In genomic region chr6:8177721-8178120, GRCh38 we compare ENCODE assay signal across 26 cellular contexts.
A peak's percentile ranks its signal among the peaks of the same experiment; 100 is the strongest.
DNase-seq lines count a peak whose midpoint lies in the region; ATAC-seq and TF ChIP-seq lines count a peak whose summit lies in the region.
"Had no signal": no experiment of that assay in that cellular context is flagged by ENCODE, and none has a peak within 500 bp of the region (broad histone marks: within the 10 kb centered on the region; RNA-seq: fewer than 3 reads in every experiment).

No MANE protein-coding gene starts in this region.

- H3K36me3 Mint-ChIP-seq in nephron (ENCODE audit: low read depth): no peaks in the 10 kb centered on the region
- H3K36me3 Mint-ChIP-seq: CD4-positive, alpha-beta memory T cell had no signal

- H3K4me2 ChIP-seq in Karpas-422 (ENCODE audit: low read depth, low read length, poor library complexity, severe bottlenecking): no peak overlapping the region

- no peak overlapping the region for H3K9ac ChIP-seq in Karpas-422 (ENCODE audit: low read length)

- H3K9me3 Mint-ChIP-seq in nephron: no peaks in the 10 kb centered on the region
- H3K9me3 Mint-ChIP-seq: activated T-cell treated with anti-CD3 and anti-CD28 coated beads, Interleukin-2, amount 50 U/mL, for 4 hours; stimulated activated naive CD8-positive, alpha-beta T cell treated with anti-CD3 and anti-CD28 coated beads, Interleukin-15, Interleukin-2, amounts not matched to agents 100 ng/mL and 50 ng/mL, for 24 hours had no signal

- H3K4me3 ChIP-seq in epithelial cell of proximal tubule (ENCODE audit: low read depth, low read length) (no peak overlapping the region), Karpas-422 (ENCODE audit: low read length) (no peak overlapping the region), dorsolateral prefrontal cortex (no peak overlapping the region)
- H3K4me3 ChIP-seq: adrenal gland, cardiac muscle cell, heart left ventricle, tibial artery had no signal

- no peaks in the 10 kb centered on the region for H4K20me1 ChIP-seq in Karpas-422 (ENCODE audit: insufficient read depth, low read depth, low read length)

- no peaks in the 10 kb centered on the region for H3K9me3 ChIP-seq in Karpas-422 (ENCODE audit: low read length)
- H3K9me3 ChIP-seq: adrenal gland, heart left ventricle, tibial artery had no signal

- no peaks in the 10 kb centered on the region for H3K36me3 ChIP-seq in Karpas-422 (ENCODE audit: insufficient read depth, low read length)
- H3K36me3 ChIP-seq: adrenal gland, cardiac muscle cell, heart left ventricle, tibial artery had no signal

- peak; percentile 47 for DNase-seq in Daoy (ENCODE audit: low read depth)
- peak; percentile 9 for DNase-seq in LHCN-M2 (ENCODE audit: low read depth)
- DNase-seq in epithelial cell of proximal tubule (ENCODE audit: low read depth): peak; percentile 94
- DNase-seq in GM10248 (ENCODE audit: extremely low spot score): no peak
- no peak for DNase-seq in Karpas-422
- DNase-seq in dorsolateral prefrontal cortex: no peak
- DNase-seq: activated CD4-positive, CD25-positive, alpha-beta regulatory T cell treated with anti-CD3 and anti-CD28 coated beads, Interleukin-2, amount 50 U/mL, for 72 hours; activated naive CD4-positive, alpha-beta T cell; activated T-cell treated with anti-CD3 and anti-CD28 coated beads, Interleukin-2, amount 50 U/mL, for 4 hours; adrenal gland; CD4-positive, alpha-beta memory T cell; DMS79 treated with DMSO at 0.1 percent for 48 hours; H7; heart left ventricle; MV-4-11; NCI-H1694 treated with DMSO at 0.1 percent for 48 hours; NCI-H774; nucleus accumbens; retina; Right ventricle myocardium superior; T1000; tibial artery had no signal

- peak overlapping the region in 2 of 3 experiments; percentile 61 to 70 for H3K27ac Mint-ChIP-seq in nephron
- H3K27ac Mint-ChIP-seq: CD4-positive, alpha-beta memory T cell; stimulated activated naive CD8-positive, alpha-beta T cell treated with anti-CD3 and anti-CD28 coated beads, Interleukin-15, Interleukin-2, amounts not matched to agents 100 ng/mL and 50 ng/mL, for 24 hours had no signal

- no peaks in the 10 kb centered on the region for H3K9me2 ChIP-seq in Karpas-422 (replicated peaks; ENCODE audit: insufficient read depth, low read length)

- H3K27ac ChIP-seq in Karpas-422 (ENCODE audit: low read length) (no peak overlapping the region), dorsolateral prefrontal cortex (no peak overlapping the region)
- H3K27ac ChIP-seq: adrenal gland, cardiac muscle cell, heart left ventricle, tibial artery had no signal

- no peak for ATAC-seq in GM18502 (IDR thresholded peaks at IDR 0.05; ENCODE audit: poor library complexity, unreplicated experiment)
- ATAC-seq: activated T-cell treated with anti-CD3 and anti-CD28 coated beads, Interleukin-2, amount 50 U/mL, for 4 hours; heart left ventricle had no signal

- H3K4me3 Mint-ChIP-seq in nephron: no peak overlapping the region
- H3K4me3 Mint-ChIP-seq: activated T-cell treated with anti-CD3 and anti-CD28 coated beads, Interleukin-2, amount 50 U/mL, for 4 hours; CD4-positive, alpha-beta memory T cell; stimulated activated naive CD8-positive, alpha-beta T cell treated with anti-CD3 and anti-CD28 coated beads, Interleukin-15, Interleukin-2, amounts not matched to agents 100 ng/mL and 50 ng/mL, for 24 hours had no signal

- POLR2A ChIA-PET in GM10248 (lab: Yijun Ruan, JAX): no interaction called here

- intact Hi-C loops in dorsolateral prefrontal cortex (cut with DNase I): no loop called here

- H3K4me1 Mint-ChIP-seq in nephron: peaks cover 24% of the 10 kb centered on the region
- H3K4me1 Mint-ChIP-seq: CD4-positive, alpha-beta memory T cell had no signal

- peaks cover 5% of the 10 kb centered on the region for H3K27me3 Mint-ChIP-seq in nephron (ENCODE audit: low read depth)

- H3K27me3 ChIP-seq in Karpas-422 (ENCODE audit: low read length): no peaks in the 10 kb centered on the region
- peaks cover 0 to 7% (median 0%) of the 10 kb centered on the region in 45 donors for H3K27me3 ChIP-seq in dorsolateral prefrontal cortex
- H3K27me3 ChIP-seq: adrenal gland, cardiac muscle cell, tibial artery had no signal

- TF ChIP-seq CTCF in epithelial cell of proximal tubule (conservative IDR thresholded peaks at IDR 0.05; ENCODE audit: low read depth, low read length): no peak
- TF ChIP-seq CTCF in nephron (IDR thresholded peaks at IDR 0.05; ENCODE audit: unreplicated experiment in 3 of 3): no peak
- TF ChIP-seq CTCF in GM10248 (IDR thresholded peaks at IDR 0.05; ENCODE audit: control extremely low read depth, extremely low read depth, low read depth, missing control alignments): no peak
- no peak for TF ChIP-seq CTCF in dorsolateral prefrontal cortex (IDR thresholded peaks at IDR 0.05 in 54 of 56, conservative IDR thresholded peaks at IDR 0.05 in 2 of 56; ENCODE audit: low read depth in 1 of 56, partially characterized antibody in 56 of 56)

- no peaks in the 10 kb centered on the region for H3K79me2 ChIP-seq in Karpas-422 (ENCODE audit: low read length)

- no peaks in the 10 kb centered on the region for H3K4me1 ChIP-seq in Karpas-422 (ENCODE audit: low read length)
- H3K4me1 ChIP-seq: adrenal gland had no signal

- no peak overlapping the region for H2AFZ ChIP-seq in Karpas-422 (ENCODE audit: low read length)

- CTCF ChIA-PET in GM10248 (lab: Yijun Ruan, JAX): no interaction called here

Comparison
In these comparisons a context has a peak if more than half of its experiments do, and no peak if none do; other contexts are left out.
1. DNase-seq: peak in Daoy (single experiment), LHCN-M2 (single experiment) and epithelial cell of proximal tubule (single experiment); none in GM10248 (single experiment), Karpas-422 (single experiment) and dorsolateral prefrontal cortex (0 of 10).